Comparison of ENCODE assay signal across 17 cellular contexts in the genomic region with DNA sequence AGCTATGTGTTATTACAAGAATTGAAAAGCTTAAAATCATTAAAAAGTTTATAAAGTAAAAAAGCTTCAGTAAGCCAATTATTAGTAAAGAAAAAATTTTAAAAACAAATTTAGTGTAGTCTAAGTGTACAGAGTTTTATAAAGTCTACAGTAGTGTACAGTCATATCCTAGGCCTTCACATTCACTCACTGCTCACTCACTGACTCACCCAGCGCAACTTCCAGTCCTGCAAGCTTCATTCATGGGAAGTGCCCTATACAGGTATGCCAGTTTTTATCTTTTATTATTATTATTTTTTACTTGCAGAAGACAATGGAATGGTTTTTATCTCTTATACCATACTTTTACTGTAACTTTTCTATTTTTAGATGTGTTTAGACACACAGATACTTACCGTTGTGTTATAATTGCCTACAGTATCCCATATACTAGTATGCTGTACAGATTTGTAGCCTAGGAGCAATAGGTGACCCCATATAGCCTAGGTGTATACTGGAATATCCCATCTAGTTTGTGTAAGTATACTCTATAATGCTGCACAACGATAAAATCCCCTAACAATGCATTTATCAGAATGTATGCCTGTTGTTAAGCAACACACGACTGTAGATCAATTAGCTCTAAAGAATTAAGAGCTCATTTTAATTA.
DNase-seq lines count a peak whose midpoint lies in the region; ATAC-seq and TF ChIP-seq lines count a peak whose summit lies in the region.
"Had no signal": no experiment of that assay in that cellular context is flagged by ENCODE, and none has a peak within 500 bp of the region (broad histone marks: within the 10 kb centered on the region; RNA-seq: fewer than 3 reads in every experiment).

No MANE protein-coding gene starts in this region.

- peaks cover 11% of the 10 kb centered on the region for H3K36me3 Mint-ChIP-seq in MCF 10A (ENCODE audit: insufficient read depth, unreplicated experiment)

- DNase-seq in MCF 10A (ENCODE audit: unreplicated experiment) (peak; percentile 44), breast epithelium (ENCODE audit: low spot score in 2 of 2) (no peak), astrocyte of the hippocampus (ENCODE audit: low read depth, low spot score) (peak; percentile 47), iris pigment epithelial cell (ENCODE audit: low read depth) (peak; percentile 83), NCI-H82 treated with DMSO at 0.1 percent for 48 hours (lab: John Stamatoyannopoulos, UW; ENCODE audit: unreplicated experiment) (no peak), superior temporal gyrus (ENCODE audit: extremely low spot score) (no peak), heart left ventricle (no peak), AG20443 (ENCODE audit: low spot score) (no peak)
- DNase-seq: activated gamma-delta T cell treated with Interleukin-2 at 50 U/mL for 16 hours, NCI-H1436, NCI-H345 had no signal

- WGBS in heart left ventricle, 4 donors = 90 to 96% (median 94%) methylated on average over 4 of the region's 4 CpGs

- no peak for ATAC-seq in heart left ventricle
- ATAC-seq: A549, GM12878 had no signal

- TF ChIP-seq CTCF in MCF 10A (IDR thresholded peaks at IDR 0.05; ENCODE audit: unreplicated experiment) (no peak), breast epithelium (IDR thresholded peaks at IDR 0.05) (no peak), heart left ventricle (IDR thresholded peaks at IDR 0.05) (no peak)

- H3K27me3 Mint-ChIP-seq in MCF 10A (ENCODE audit: insufficient read depth, unreplicated experiment) = no peaks in the 10 kb centered on the region
- H3K27me3 Mint-ChIP-seq: stimulated activated naive CD8-positive, alpha-beta T cell treated with anti-CD3 and anti-CD28 coated beads, Interleukin-15, Interleukin-2, amounts not matched to agents 100 ng/mL and 50 ng/mL, for 24 hours had no signal

- intact Hi-C loops in MCF 10A (cut with micrococcal nuclease) = no loop called here
- intact Hi-C loops in breast epithelium (cut with DNase I; ENCODE audit: low total_unique reads) = no loop called here
- intact Hi-C loops in heart left ventricle (cut with DNase I) = no loop called here

- H3K27ac Mint-ChIP-seq in MCF 10A (ENCODE audit: low read depth, unreplicated experiment) = no peak overlapping the region
- H3K27ac Mint-ChIP-seq: stimulated activated naive CD8-positive, alpha-beta T cell treated with anti-CD3 and anti-CD28 coated beads, Interleukin-15, Interleukin-2, amounts not matched to agents 100 ng/mL and 50 ng/mL, for 24 hours had no signal

- BruUV-seq in MCF 10A (replicated peaks; lab: Mats Ljungman, UMichigan) = no TSS peak

- H3K36me3 ChIP-seq in breast epithelium (no peaks in the 10 kb centered on the region), heart left ventricle (peaks cover 0 to 9% (median 0%) of the 10 kb centered on the region in 9 donors)
- H3K36me3 ChIP-seq: cardiac muscle cell had no signal

- no peak for TF ChIP-seq POLR2A in breast epithelium (IDR thresholded peaks at IDR 0.05)
- no peak for TF ChIP-seq POLR2A in heart left ventricle (IDR thresholded peaks at IDR 0.05)

- no peak overlapping the region for H3K27ac ChIP-seq in breast epithelium
- H3K27ac ChIP-seq in heart left ventricle = no peak overlapping the region
- H3K27ac ChIP-seq: A549, cardiac muscle cell, KMS-11, parathyroid adenoma had no signal

- no peak overlapping the region for H3K4me3 Mint-ChIP-seq in MCF 10A (ENCODE audit: unreplicated experiment)
- H3K4me3 Mint-ChIP-seq: stimulated activated naive CD8-positive, alpha-beta T cell treated with anti-CD3 and anti-CD28 coated beads, Interleukin-15, Interleukin-2, amounts not matched to agents 100 ng/mL and 50 ng/mL, for 24 hours had no signal

- H3K9me3 Mint-ChIP-seq in MCF 10A (ENCODE audit: unreplicated experiment) = no peaks in the 10 kb centered on the region
- H3K9me3 Mint-ChIP-seq: stimulated activated naive CD8-positive, alpha-beta T cell treated with anti-CD3 and anti-CD28 coated beads, Interleukin-15, Interleukin-2, amounts not matched to agents 100 ng/mL and 50 ng/mL, for 24 hours had no signal

- POLR2A ChIA-PET in MCF 10A (lab: Yijun Ruan, JAX) = interaction anchor here (0.9 kb wide), 1 partner anchor 10 kb away, joined by 4 read pairs; no protein-coding TSS in a partner anchor

- CTCF ChIA-PET in MCF 10A (lab: Yijun Ruan, JAX) = interaction anchor here (1.0 to 1.6 kb wide), 2 partner anchors 9 to 11 kb away, joined by 4 read pairs; no protein-coding TSS in a partner anchor

- no peaks in the 10 kb centered on the region for H3K4me1 ChIP-seq in breast epithelium
- peaks cover 0 to 8% (median 0%) of the 10 kb centered on the region in 12 donors for H3K4me1 ChIP-seq in heart left ventricle

- no peaks in the 10 kb centered on the region for H3K9me3 ChIP-seq in breast epithelium
- no peaks in the 10 kb centered on the region for H3K9me3 ChIP-seq in heart left ventricle
- H3K9me3 ChIP-seq: A549 had no signal

- H3K4me1 Mint-ChIP-seq in MCF 10A (ENCODE audit: insufficient read depth, unreplicated experiment) = peaks cover 21% of the 10 kb centered on the region

- H3K4me3 ChIP-seq in breast epithelium = no peak overlapping the region
- H3K4me3 ChIP-seq in heart left ventricle = no peak overlapping the region
- H3K4me3 ChIP-seq: A549, cardiac muscle cell, GM12878 had no signal

- H3K27me3 ChIP-seq in breast epithelium = no peaks in the 10 kb centered on the region
- H3K27me3 ChIP-seq in heart left ventricle = no peaks in the 10 kb centered on the region
- H3K27me3 ChIP-seq: cardiac muscle cell had no signal

Comparison
In these comparisons a context has a peak if more than half of its experiments do, and no peak if none do; other contexts are left out.
1. DNase-seq: peak in MCF 10A (single experiment), astrocyte of the hippocampus (single experiment) and iris pigment epithelial cell (single experiment); none in breast epithelium (0 of 2), NCI-H82 treated with DMSO at 0.1 percent for 48 hours (single experiment), superior temporal gyrus (single experiment), heart left ventricle (0 of 5) and AG20443 (single experiment).